ENCODE assay signal across 9 cellular contexts in genomic region chr9:109520475-109521132, GRCh38. TPM values are rescaled to one million over a fixed set of nuclear protein-coding genes. Genes with fewer than 3 reads are reported as not detected.
DNase-seq lines count a peak whose midpoint lies in the region; ATAC-seq, FAIRE-seq and TF ChIP-seq lines count a peak whose summit lies in the region.
"Had no signal": no experiment of that assay in that cellular context is flagged by ENCODE, and none has a peak within 500 bp of the region (broad histone marks: within the 10 kb centered on the region; RNA-seq: fewer than 3 reads in every experiment).

No MANE protein-coding gene starts in this region.

- no peak overlapping the region for H2AK5ac ChIP-seq in H1 (ENCODE audit: low read depth, low read length)

- H3K4me3 ChIP-seq in SK-N-SH (ENCODE audit: low read depth in 2 of 2, low read length in 1 of 2) (no peak overlapping the region; a peak in 1 of 4 replicates), H1 (ENCODE audit: extremely low read depth in 1 of 4, insufficient read depth in 2 of 4, low read depth in 3 of 4, low read length in 4 of 4) (no peak overlapping the region), testis (no peak overlapping the region)

- H3F3A ChIP-seq in SK-N-SH (replicated peaks; ENCODE audit: insufficient read depth), result no peaks in the 10 kb centered on the region

- H3K9ac ChIP-seq in SK-N-SH (no peak overlapping the region), H1 (replicated peaks in 1 of 4; ENCODE audit: extremely low read depth in 1 of 4, low read depth in 3 of 4, low read length in 3 of 4) (no peak overlapping the region)

- H4K8ac ChIP-seq in H1 (ENCODE audit: extremely low read depth, insufficient read depth, low read length), result no peak overlapping the region

- no peak overlapping the region for H3K23ac ChIP-seq in H1 (ENCODE audit: insufficient read length)

- intact Hi-C loops in testis (cut with DNase I; ENCODE audit: low total_unique reads), result no loop called here

- H2BK120ac ChIP-seq in H1 (replicated peaks; ENCODE audit: low read depth, low read length), result no peak overlapping the region

- peak; percentile 90 for FAIRE-seq in GM12891 (lab: Jason Lieb, UNC)
- peak; percentile 92 for FAIRE-seq in H1 (lab: Jason Lieb, UNC)

- DNase-seq in AG08396 (ENCODE audit: low spot score) (peak; percentile 76), GM12891 (ENCODE audit: insufficient read length, low spot score) (no peak), NCI-H1105 (lab: John Stamatoyannopoulos, UW) (peak; percentile 60), SK-N-SH (peak; percentile 69), H1 (ENCODE audit: low read depth in 1 of 2, low spot score in 2 of 2) (peak; percentile 43 to 80), memory B cell (ENCODE audit: low spot score in 2 of 2) (peak; percentile 12 to 30), testis (peak; percentile 83)

- H3K4me3 Mint-ChIP-seq in memory B cell, result no peak overlapping the region

- H3K14ac ChIP-seq in H1 (ENCODE audit: insufficient read length), result no peak overlapping the region

- H3K27me3 Mint-ChIP-seq in memory B cell, result peaks cover 11% of the 10 kb centered on the region

- no peak overlapping the region for H3K18ac ChIP-seq in H1 (ENCODE audit: extremely low read depth, low read length)

- H2BK15ac ChIP-seq in H1 (ENCODE audit: low read length), result no peak overlapping the region

- no peak overlapping the region for H3K27ac ChIP-seq in SK-N-SH (ENCODE audit: low read depth in 2 of 2, low read length in 1 of 2)
- H3K27ac ChIP-seq in H1 (ENCODE audit: low read depth, low read length), result no peak overlapping the region
- no peak overlapping the region for H3K27ac ChIP-seq in testis

- H3K79me1 ChIP-seq in H1 (ENCODE audit: low read depth, low read length), result no peaks in the 10 kb centered on the region

- 12% methylated on average over 11 of the region's 11 CpGs for WGBS in SK-N-SH (ENCODE audit: low lambda C conversion rate)
- 36% methylated on average over 11 of the region's 11 CpGs; no CpG with 5 or more reads in 1 of the 2 experiments for WGBS in H1 (ENCODE audit: extremely low coverage in 1 of 2, insufficient coverage in 1 of 2, insufficient read length in 1 of 2, insufficient replicate concordance in 2 of 2, low coverage in 1 of 2, low lambda C conversion rate in 2 of 2, missing lambda C conversion rate in 1 of 2), 2 experiments
- WGBS in testis, 2 donors, result 36 to 47% methylated on average over 11 of the region's 11 CpGs

- no peak overlapping the region for H3K4ac ChIP-seq in H1 (replicated peaks; ENCODE audit: insufficient read length, low read depth, low read length)

- CTCF ChIA-PET in SK-N-SH (lab: Yijun Ruan, JAX) (interaction anchor here (0.6 to 2.1 kb wide), 15 partner anchors 9 to 610 kb away, joined by 3 to 9 read pairs (median 3); partner anchors contain the start of gene PTPN3), H1 (lab: Charles Lee; ENCODE audit: partially characterized antibody) (interaction anchor here (0.6 to 2.1 kb wide), 20 partner anchors 8 to 430 kb away, joined by 3 to 12 read pairs (median 3); no protein-coding TSS in a partner anchor)

- no peak overlapping the region for H2BK12ac ChIP-seq in H1 (ENCODE audit: low read depth, low read length)

- H4K5ac ChIP-seq in H1 (ENCODE audit: insufficient read length, low read depth, low read length), result no peak overlapping the region

- H3K79me2 ChIP-seq in SK-N-SH (ENCODE audit: insufficient read depth), result no peaks in the 10 kb centered on the region
- H3K79me2 ChIP-seq in H1 (ENCODE audit: control insufficient read depth in 1 of 2, insufficient read depth in 2 of 2, low read length in 2 of 2), result no peaks in the 10 kb centered on the region

- TF ChIP-seq EP300 in SK-N-SH (IDR thresholded peaks at IDR 0.05; ENCODE audit: borderline replicate concordance in 1 of 2, low read depth in 1 of 2, low read length in 1 of 2) (0 out of 4 replicates have a peak, but pooled peaks of 1 of the 2 experiments have one; percentile 8), H1 (IDR thresholded peaks at IDR 0.05; ENCODE audit: borderline replicate concordance in 1 of 2, low read depth in 2 of 2, low read length in 2 of 2) (no peak)

- peak; percentile 95 for TF ChIP-seq RAD21 in SK-N-SH (IDR thresholded peaks at IDR 0.05; ENCODE audit: low read length)
- TF ChIP-seq RAD21 in H1 (IDR thresholded peaks at IDR 0.05 in 1 of 2, conservative IDR thresholded peaks at IDR 0.05 in 1 of 2; ENCODE audit: low read depth in 2 of 2, low read length in 2 of 2), result peak; percentile 95 to 97

- no peak overlapping the region for H2BK20ac ChIP-seq in H1 (ENCODE audit: low read length)

- no peak overlapping the region for H3K56ac ChIP-seq in H1 (replicated peaks; ENCODE audit: insufficient read length, low read depth, low read length)

- H3K27ac Mint-ChIP-seq in memory B cell, result no peak overlapping the region

- H3K27me3 ChIP-seq in SK-N-SH (ENCODE audit: insufficient read depth) (no peaks in the 10 kb centered on the region), H1 (replicated peaks in 1 of 4; ENCODE audit: control insufficient read depth in 3 of 4, extremely low read depth in 1 of 4, insufficient read depth in 3 of 4, low read length in 3 of 4) (no peaks in the 10 kb centered on the region), testis (no peaks in the 10 kb centered on the region)

- H3K4me2 ChIP-seq in SK-N-SH (no peak overlapping the region; the same call in 1 of the 2 replicates), H1 (ENCODE audit: insufficient read depth in 1 of 2, low read depth in 2 of 2, low read length in 2 of 2) (no peak overlapping the region)

- TF ChIP-seq CTCF in SK-N-SH (IDR thresholded peaks at IDR 0.05) (peak; percentile 93), H1 (IDR thresholded peaks at IDR 0.05; ENCODE audit: control extremely low read depth in 1 of 3, insufficient read depth in 1 of 3, low read depth in 1 of 3, low read length in 3 of 3) (peak; percentile 55 to 98 (median 87)), testis (IDR thresholded peaks at IDR 0.05) (peak; percentile 34 to 80 (median 73))

- H2BK5ac ChIP-seq in H1 (ENCODE audit: low read depth, low read length), result no peak overlapping the region

- H3K9me2 ChIP-seq in SK-N-SH, result no peaks in the 10 kb centered on the region

- ATAC-seq in HG02623 (IDR thresholded peaks at IDR 0.05; ENCODE audit: unreplicated experiment) (peak; percentile 82), memory B cell (ENCODE audit: low read depth) (no peak)

- peaks cover 4% of the 10 kb centered on the region for H3K4me1 Mint-ChIP-seq in memory B cell

- H2AFZ ChIP-seq in SK-N-SH (ENCODE audit: low read depth) (no peak overlapping the region), H1 (ENCODE audit: low read length) (no peak overlapping the region)

- POLR2A ChIA-PET in SK-N-SH (lab: Yijun Ruan, JAX) (no interaction called here), H1 (lab: Charles Lee; ENCODE audit: partially characterized antibody) (no interaction called here)

- H4K20me1 ChIP-seq in SK-N-SH (ENCODE audit: insufficient read depth) (no peaks in the 10 kb centered on the region), H1 (replicated peaks in 1 of 2; ENCODE audit: control insufficient read depth in 1 of 2, insufficient read depth in 2 of 2, low read length in 2 of 2) (no peaks in the 10 kb centered on the region)

- TF ChIP-seq POLR2A in GM12891 (IDR thresholded peaks at IDR 0.05; ENCODE audit: low read depth, low read length) (no peak), H1 (IDR thresholded peaks at IDR 0.05; ENCODE audit: control extremely low read depth in 1 of 2, low read depth in 2 of 2, low read length in 2 of 2) (no peak), testis (IDR thresholded peaks at IDR 0.05) (no peak)

- no peaks in the 10 kb centered on the region for H3K9me3 ChIP-seq in SK-N-SH
- no peaks in the 10 kb centered on the region for H3K9me3 ChIP-seq in H1 (ENCODE audit: insufficient read depth in 2 of 2, low read depth in 1 of 2, low read length in 1 of 2)
- no peaks in the 10 kb centered on the region for H3K9me3 ChIP-seq in testis

- H3K36me3 Mint-ChIP-seq in memory B cell, result no peaks in the 10 kb centered on the region
- H3K36me3 Mint-ChIP-seq: IgD-negative memory B cell had no signal

- H3K4me1 ChIP-seq in SK-N-SH (ENCODE audit: control insufficient read depth in 1 of 2, insufficient read depth in 2 of 2, low read depth in 1 of 2, low read length in 1 of 2), result no peaks in the 10 kb centered on the region
- no peaks in the 10 kb centered on the region for H3K4me1 ChIP-seq in H1 (replicated peaks in 1 of 4; ENCODE audit: control insufficient read depth in 3 of 4, insufficient read depth in 4 of 4, low read length in 3 of 4)
- no peaks in the 10 kb centered on the region for H3K4me1 ChIP-seq in testis

- H4K91ac ChIP-seq in H1 (replicated peaks; ENCODE audit: insufficient read length, low read length), result no peak overlapping the region

- no peaks in the 10 kb centered on the region for H3K9me3 Mint-ChIP-seq in memory B cell
- H3K9me3 Mint-ChIP-seq: IgD-negative memory B cell had no signal

- H3K36me3 ChIP-seq in SK-N-SH (replicated peaks in 1 of 2; ENCODE audit: control insufficient read depth in 1 of 2, insufficient read depth in 2 of 2, low read length in 1 of 2), result no peaks in the 10 kb centered on the region
- H3K36me3 ChIP-seq in H1 (ENCODE audit: control insufficient read depth in 2 of 4, insufficient read depth in 4 of 4, low read length in 3 of 4), result no peaks in the 10 kb centered on the region
- H3K36me3 ChIP-seq in testis (ENCODE audit: low read depth, missing control alignments), result no peaks in the 10 kb centered on the region

- no peaks in the 10 kb centered on the region for H3K23me2 ChIP-seq in H1 (ENCODE audit: low read depth, low read length)

TF ChIP-seq in GM12891, 5 proteins besides CTCF, POLR2A, EP300 and RAD21 (continues in another document):
- no peak for TF ChIP-seq SPI1 (IDR thresholded peaks at IDR 0.05; ENCODE audit: low read depth, low read length)

TF ChIP-seq in SK-N-SH, 30 proteins besides CTCF, POLR2A, EP300 and RAD21 (continues in another document):
- TF ChIP-seq SMC3 (IDR thresholded peaks at IDR 0.05; ENCODE audit: low read depth, low read length), result peak; percentile 81

TF ChIP-seq in H1, 55 proteins besides CTCF, POLR2A, EP300 and RAD21 (continues in another document):
- no peak for TF ChIP-seq BRCA1 (IDR thresholded peaks at IDR 0.05; ENCODE audit: low read depth, low read length)
- TF ChIP-seq SIRT6 (IDR thresholded peaks at IDR 0.05; ENCODE audit: low read length), result no peak

RNA-seq across cellular contexts. Expression of gene PTPN3, which starts 22.5 kb away (rescaled TPM):
- 0.46 TPM for polyA plus RNA-seq in GM12891 (2012; ENCODE audit: low read depth, missing spikeins)
- polyA plus RNA-seq in SK-N-SH (2012; rRNA removed), result 7.5 and 7.8 TPM in 2 replicates
- polyA plus RNA-seq in SK-N-SH (2012; cell fraction: cytosol; rRNA removed), result 5.5 and 5.6 TPM in 2 replicates
- polyA plus RNA-seq in SK-N-SH (2012; cell fraction: nucleus; rRNA removed), result 16.7 and 19.9 TPM in 2 replicates
- 3.7 TPM in 2 replicates for total RNA-seq in H1 (2021; fragmentation: NEBNext Ultra II Directional; extraction: Animal tissue kit (Norgen Biotek cat#: 25700))
- polyA plus RNA-seq in H1 (2011; rRNA removed), result 2.0 and 2.9 TPM in 2 replicates
- 2.7 TPM for polyA plus RNA-seq in H1 (2011; cell fraction: cytosol; rRNA removed)
- polyA plus RNA-seq in H1 (2011; cell fraction: nucleus; rRNA removed), result 3.7 TPM
- 2.3 to 3.2 TPM (median 2.7 TPM) in 4 replicates for polyA plus RNA-seq in H1 (2012, experiment 1 of 2)
- 0.28 TPM for polyA plus RNA-seq in H1 (2012, experiment 2 of 2)
- polyA plus RNA-seq in H1 (2013, experiment 1 of 2), result 1.9 TPM
- 1.8 TPM for polyA plus RNA-seq in H1 (2013, experiment 2 of 2)
- 4.6 and 5.2 TPM in 2 replicates for polyA minus RNA-seq in H1 (2011; rRNA and poly(A)+ RNA removed)
- polyA minus RNA-seq in H1 (2011; cell fraction: cytosol; rRNA and poly(A)+ RNA removed), result 1.3 TPM
- 5.7 TPM for polyA minus RNA-seq in H1 (2011; cell fraction: nucleus; rRNA and poly(A)+ RNA removed)
- 1 to 10 TPM; 7.0 to 8.1 TPM for total RNA-seq in testis
- polyA plus RNA-seq in testis (ENCODE audit: insufficient read depth, low read depth, low replicate concordance), result 6.6 TPM
- polyA plus RNA-seq: IgD-negative memory B cell had no signal
